In genomic region chr4:85697864-85698263, GRCh38 we compare ENCODE assay signal across 19 cellular contexts.
DNase-seq lines count a peak whose midpoint lies in the region; ATAC-seq and TF ChIP-seq lines count a peak whose summit lies in the region.
"Had no signal": no experiment of that assay in that cellular context is flagged by ENCODE, and none has a peak within 500 bp of the region (broad histone marks: within the 10 kb centered on the region; RNA-seq: fewer than 3 reads in every experiment).

No MANE protein-coding gene starts in this region.

- H3K4me1 Mint-ChIP-seq in dendritic cell treated with granulocyte-macrophage colony-stimulating factor and Interleukin-4, amounts not matched to agents 40 ng/mL and 50 ng/mL, for 4 days (ENCODE audit: low read depth) = peaks cover 47% of the 10 kb centered on the region
- H3K4me1 Mint-ChIP-seq: CD4-positive, CD25-positive, alpha-beta regulatory T cell had no signal

- peaks cover 7% of the 10 kb centered on the region; the same call in 1 of the 2 replicates for H3K36me3 ChIP-seq in DOHH2 (ENCODE audit: control insufficient read depth, low read length)
- H3K36me3 ChIP-seq in OCI-LY3 (replicated peaks; ENCODE audit: low read depth, low read length) = peaks cover 24% of the 10 kb centered on the region

- peaks cover 9% of the 10 kb centered on the region for H3K9me3 Mint-ChIP-seq in dendritic cell treated with granulocyte-macrophage colony-stimulating factor and Interleukin-4, amounts not matched to agents 40 ng/mL and 50 ng/mL, for 4 days

- H3K36me3 Mint-ChIP-seq in dendritic cell treated with granulocyte-macrophage colony-stimulating factor and Interleukin-4, amounts not matched to agents 40 ng/mL and 50 ng/mL, for 4 days (ENCODE audit: low read depth) = no peaks in the 10 kb centered on the region
- H3K36me3 Mint-ChIP-seq: CD4-positive, CD25-positive, alpha-beta regulatory T cell had no signal

- H4K20me1 ChIP-seq in DOHH2 (ENCODE audit: control insufficient read depth, insufficient read depth, low read depth, low read length) (no peaks in the 10 kb centered on the region), OCI-LY3 (ENCODE audit: insufficient read depth, low read length) (no peaks in the 10 kb centered on the region)

- H3K9me2 ChIP-seq in DOHH2 (replicated peaks; ENCODE audit: control insufficient read depth, low read length) = no peaks in the 10 kb centered on the region

- no peak for TF ChIP-seq CTCF in DOHH2 (IDR thresholded peaks at IDR 0.05; ENCODE audit: low read depth, low read length, poor library complexity, severe bottlenecking)
- TF ChIP-seq CTCF in OCI-LY3 (IDR thresholded peaks at IDR 0.05; ENCODE audit: low read depth, low read length) = no peak

- no peak overlapping the region for H3K4me3 Mint-ChIP-seq in dendritic cell treated with granulocyte-macrophage colony-stimulating factor and Interleukin-4, amounts not matched to agents 40 ng/mL and 50 ng/mL, for 4 days
- H3K4me3 Mint-ChIP-seq: CD4-positive, CD25-positive, alpha-beta regulatory T cell had no signal

- H3K4me1 ChIP-seq in DOHH2 (ENCODE audit: control insufficient read depth, low read length) (peaks cover 49% of the 10 kb centered on the region), OCI-LY3 (ENCODE audit: low read length) (peaks cover 51% of the 10 kb centered on the region)

- intact Hi-C loops in dendritic cell treated with granulocyte-macrophage colony-stimulating factor and Interleukin-4, amounts not matched to agents 40 ng/mL and 50 ng/mL, for 4 days (cut with micrococcal nuclease) = no loop called here

- DNase-seq in NCI-H524 treated with DMSO at 0.1 percent for 48 hours (lab: John Stamatoyannopoulos, UW) (no peak), hippocampal formation (lab: John Stamatoyannopoulos, UW) (no peak)
- DNase-seq: ACHN; CD4-positive, CD25-positive, alpha-beta regulatory T cell; COR-L47; GM23248; KBM-7; NCI-H1417 treated with DMSO at 0.1 percent for 48 hours; NCI-H187 treated with DMSO at 0.1 percent for 48 hours; NCI-H226; NCI-H524 had no signal

- H3K9ac ChIP-seq in OCI-LY3 (ENCODE audit: low read length) = no peak overlapping the region
- H3K9ac ChIP-seq: GM23248 had no signal

- no peak overlapping the region; the same call in 1 of the 2 replicates for H3K27ac ChIP-seq in DOHH2 (ENCODE audit: low read depth, low read length)
- peak overlapping the region; percentile 17; the same call in 1 of the 2 replicates for H3K27ac ChIP-seq in OCI-LY3 (ENCODE audit: low read length)
- H3K27ac ChIP-seq in temporal lobe (ENCODE audit: low read depth, low read length) = peak overlapping the region; percentile 14
- H3K27ac ChIP-seq: GM23248 had no signal

- H3K4me2 ChIP-seq in DOHH2 (ENCODE audit: low read length) = peak overlapping the region; percentile 13
- no peak overlapping the region for H3K4me2 ChIP-seq in OCI-LY3 (ENCODE audit: low read length)

- H3K4me3 ChIP-seq in DOHH2 (ENCODE audit: low read length) = no peak overlapping the region
- no peak overlapping the region for H3K4me3 ChIP-seq in OCI-LY3 (ENCODE audit: low read length)
- H3K4me3 ChIP-seq: GM12878, GM23248 had no signal

- H3K27me3 Mint-ChIP-seq in dendritic cell treated with granulocyte-macrophage colony-stimulating factor and Interleukin-4, amounts not matched to agents 40 ng/mL and 50 ng/mL, for 4 days = no peaks in the 10 kb centered on the region
- H3K27me3 Mint-ChIP-seq: CD4-positive, CD25-positive, alpha-beta regulatory T cell had no signal

- peak overlapping the region; percentile 77 for H3K27ac Mint-ChIP-seq in dendritic cell treated with granulocyte-macrophage colony-stimulating factor and Interleukin-4, amounts not matched to agents 40 ng/mL and 50 ng/mL, for 4 days
- H3K27ac Mint-ChIP-seq: CD4-positive, CD25-positive, alpha-beta regulatory T cell had no signal

- H3K79me2 ChIP-seq in DOHH2 (ENCODE audit: control insufficient read depth, low read length) (no peaks in the 10 kb centered on the region), OCI-LY3 (ENCODE audit: low read length) (peaks cover 56% of the 10 kb centered on the region)

- no peak overlapping the region for H2AFZ ChIP-seq in OCI-LY3 (ENCODE audit: low read depth, low read length)
- H2AFZ ChIP-seq: GM23248 had no signal

- peaks cover 23% of the 10 kb centered on the region for H3F3A ChIP-seq in DOHH2 (ENCODE audit: control insufficient read depth, insufficient read depth)

- no peaks in the 10 kb centered on the region for H3K9me3 ChIP-seq in DOHH2 (ENCODE audit: control insufficient read depth, insufficient read depth, low read length)
- H3K9me3 ChIP-seq in OCI-LY3 (ENCODE audit: insufficient read depth, low read length) = no peaks in the 10 kb centered on the region

- no peaks in the 10 kb centered on the region for H3K27me3 ChIP-seq in DOHH2 (ENCODE audit: control insufficient read depth, low read length)
- no peaks in the 10 kb centered on the region for H3K27me3 ChIP-seq in OCI-LY3 (ENCODE audit: low read depth, low read length)

- no peak for ATAC-seq in GM19455 (IDR thresholded peaks at IDR 0.05; ENCODE audit: unreplicated experiment)
- ATAC-seq: GM12878, HCT116, Right ventricle myocardium inferior had no signal
